Comparison of ENCODE assay signal across 27 cellular contexts in genomic region chr5:151647320-151647861, GRCh38. TPM values are rescaled to one million over a fixed set of nuclear protein-coding genes. Genes with fewer than 3 reads are reported as not detected.
DNase-seq lines count a peak whose midpoint lies in the region; ATAC-seq, FAIRE-seq and TF ChIP-seq lines count a peak whose summit lies in the region.
"Had no signal": no experiment of that assay in that cellular context is flagged by ENCODE, and none has a peak within 500 bp of the region (broad histone marks: within the 10 kb centered on the region; RNA-seq: fewer than 3 reads in every experiment).

No MANE protein-coding gene starts in this region.

- no peak overlapping the region for H3K4me2 ChIP-seq in Karpas-422 (ENCODE audit: low read depth, low read length, poor library complexity, severe bottlenecking)
- H3K4me2 ChIP-seq: A549 had no signal

- H3K36me3 ChIP-seq in bronchial epithelial cell (ENCODE audit: control insufficient read depth, insufficient read depth, low read length) (no peaks in the 10 kb centered on the region), Karpas-422 (ENCODE audit: insufficient read depth, low read length) (no peaks in the 10 kb centered on the region)
- H3K36me3 ChIP-seq: BE2C, WERI-Rb-1 had no signal

- H3K27me3 ChIP-seq in bronchial epithelial cell (ENCODE audit: control insufficient read depth, insufficient read depth, low read length) (no peaks in the 10 kb centered on the region), Karpas-422 (ENCODE audit: low read length) (0 out of 2 replicates have a peak, but pooled peaks cover 2% of the 10 kb centered on the region)
- H3K27me3 ChIP-seq: BE2C, testis had no signal

- no peaks in the 10 kb centered on the region for H4K20me1 ChIP-seq in Karpas-422 (ENCODE audit: insufficient read depth, low read depth, low read length)

- H3K4me1 ChIP-seq in Karpas-422 (ENCODE audit: low read length), result no peaks in the 10 kb centered on the region
- H3K4me1 ChIP-seq: A549, BE2C, testis had no signal

- H3K27me3 Mint-ChIP-seq in activated CD4-positive, alpha-beta T cell treated with anti-CD3 and anti-CD28 coated beads, Interleukin-2, amount 10 ng/mL, durations not matched to agents 24 days and 14 days, result peaks cover 14% of the 10 kb centered on the region
- H3K27me3 Mint-ChIP-seq: activated CD8-positive, alpha-beta T cell treated with anti-CD3 and anti-CD28 coated beads for 36 hours had no signal

- no peak overlapping the region for H3K27ac ChIP-seq in Karpas-422 (ENCODE audit: low read length)
- H3K27ac ChIP-seq: A549, HL-60, testis, WERI-Rb-1 had no signal

- H3K4me3 ChIP-seq in bronchial epithelial cell (ENCODE audit: low read depth, low read length), result no peak overlapping the region
- no peak overlapping the region for H3K4me3 ChIP-seq in Karpas-422 (ENCODE audit: low read length)
- H3K4me3 ChIP-seq: A549, testis had no signal

- FAIRE-seq in bronchial epithelial cell (lab: Jason Lieb, UNC), result no peak
- FAIRE-seq: A549 had no signal

- no peaks in the 10 kb centered on the region for H3K36me3 Mint-ChIP-seq in activated CD4-positive, alpha-beta T cell treated with anti-CD3 and anti-CD28 coated beads, Interleukin-2, amount 10 ng/mL, durations not matched to agents 24 days and 14 days (ENCODE audit: low read depth)
- H3K36me3 Mint-ChIP-seq: activated naive CD4-positive, alpha-beta T cell treated with anti-CD3 and anti-CD28 coated beads, Interleukin-2, amount 10 ng/mL, durations not matched to agents 7 days and 5 days; stimulated activated memory B cell treated with anti-CD40 and anti-IgM and Interleukin-4, amounts not matched to agents 10 μg/mL and 1 μg/mL and 100 μg/mL, for 72 hours had no signal

- H3K27ac Mint-ChIP-seq in activated CD4-positive, alpha-beta T cell treated with anti-CD3 and anti-CD28 coated beads, Interleukin-2, amount 10 ng/mL, durations not matched to agents 24 days and 14 days, result no peak overlapping the region
- H3K27ac Mint-ChIP-seq: activated CD8-positive, alpha-beta T cell treated with anti-CD3 and anti-CD28 coated beads for 36 hours; activated naive CD4-positive, alpha-beta T cell treated with anti-CD3 and anti-CD28 coated beads, Interleukin-2, amount 10 ng/mL, durations not matched to agents 7 days and 5 days; stimulated activated memory B cell treated with anti-CD40 and anti-IgM and Interleukin-4, amounts not matched to agents 10 μg/mL and 1 μg/mL and 100 μg/mL, for 72 hours had no signal

- H3K9me3 Mint-ChIP-seq in activated CD4-positive, alpha-beta T cell treated with anti-CD3 and anti-CD28 coated beads, Interleukin-2, amount 10 ng/mL, durations not matched to agents 24 days and 14 days, result no peaks in the 10 kb centered on the region
- H3K9me3 Mint-ChIP-seq: activated CD8-positive, alpha-beta T cell treated with anti-CD3 and anti-CD28 coated beads for 36 hours; activated naive CD4-positive, alpha-beta T cell treated with anti-CD3 and anti-CD28 coated beads, Interleukin-2, amount 10 ng/mL, durations not matched to agents 7 days and 5 days; central memory CD8-positive, alpha-beta T cell; stimulated activated memory B cell treated with anti-CD40 and anti-IgM and Interleukin-4, amounts not matched to agents 10 μg/mL and 1 μg/mL and 100 μg/mL, for 72 hours had no signal

- ATAC-seq in HG02970 (IDR thresholded peaks at IDR 0.05; ENCODE audit: low FRiP score, unreplicated experiment), result no peak
- no peak for ATAC-seq in HG03045 (IDR thresholded peaks at IDR 0.05; ENCODE audit: unreplicated experiment)
- ATAC-seq: A549; activated CD8-positive, alpha-beta T cell treated with anti-CD3 and anti-CD28 coated beads for 36 hours; stimulated activated memory B cell treated with anti-CD40 and anti-IgM and Interleukin-4, amounts not matched to agents 10 μg/mL and 1 μg/mL and 100 μg/mL, for 72 hours had no signal

- peak; percentile 4 for DNase-seq in activated CD4-positive, alpha-beta T cell treated with anti-CD3 and anti-CD28 coated beads for 48 hours
- no peak for DNase-seq in activated CD4-positive, alpha-beta T cell treated with anti-CD3 and anti-CD28 coated beads, Interleukin-2, amount 10 ng/mL, durations not matched to agents 24 days and 14 days
- peak; percentile 95 for DNase-seq in NOMO-1 treated with DMSO at 0.1 percent for 48 hours (lab: John Stamatoyannopoulos, UW; ENCODE audit: unreplicated experiment)
- peak; percentile 83 for DNase-seq in bronchial epithelial cell (ENCODE audit: low read depth)
- DNase-seq in renal cortical epithelial cell (ENCODE audit: low read depth), result peak; percentile 41
- no peak for DNase-seq in Karpas-422
- DNase-seq: activated CD8-positive, alpha-beta T cell treated with anti-CD3 and anti-CD28 coated beads for 36 hours; activated naive CD4-positive, alpha-beta T cell treated with anti-CD3 and anti-CD28 coated beads, Interleukin-2, amount 10 ng/mL, durations not matched to agents 7 days and 5 days; anterior cingulate cortex; BE2C; glutamatergic neuron; IMR-90; midbrain; MM.1S; NCI-H1930; NCI-H446 treated with DMSO at 0.1 percent for 48 hours; SHP77; testis; WERI-Rb-1 had no signal

- no peak overlapping the region for H2AFZ ChIP-seq in Karpas-422 (ENCODE audit: low read length)

- intact Hi-C loops in activated CD4-positive, alpha-beta T cell treated with anti-CD3 and anti-CD28 coated beads, Interleukin-2, amount 10 ng/mL, durations not matched to agents 24 days and 14 days (cut with micrococcal nuclease), result no loop called here

- no peak overlapping the region for H3K4me3 Mint-ChIP-seq in activated CD4-positive, alpha-beta T cell treated with anti-CD3 and anti-CD28 coated beads, Interleukin-2, amount 10 ng/mL, durations not matched to agents 24 days and 14 days
- H3K4me3 Mint-ChIP-seq: activated CD8-positive, alpha-beta T cell treated with anti-CD3 and anti-CD28 coated beads for 36 hours; activated naive CD4-positive, alpha-beta T cell treated with anti-CD3 and anti-CD28 coated beads, Interleukin-2, amount 10 ng/mL, durations not matched to agents 7 days and 5 days; central memory CD8-positive, alpha-beta T cell; stimulated activated memory B cell treated with anti-CD40 and anti-IgM and Interleukin-4, amounts not matched to agents 10 μg/mL and 1 μg/mL and 100 μg/mL, for 72 hours had no signal

- no peak for TF ChIP-seq CTCF in bronchial epithelial cell (IDR thresholded peaks at IDR 0.05; ENCODE audit: insufficient read depth, low read length, severe bottlenecking)

- no peaks in the 10 kb centered on the region for H3K9me3 ChIP-seq in Karpas-422 (ENCODE audit: low read length)
- H3K9me3 ChIP-seq: A549, BE2C, testis had no signal

- H3K9ac ChIP-seq in Karpas-422 (ENCODE audit: low read length), result no peak overlapping the region

- no peaks in the 10 kb centered on the region for H3K4me1 Mint-ChIP-seq in activated CD4-positive, alpha-beta T cell treated with anti-CD3 and anti-CD28 coated beads, Interleukin-2, amount 10 ng/mL, durations not matched to agents 24 days and 14 days
- H3K4me1 Mint-ChIP-seq: activated naive CD4-positive, alpha-beta T cell treated with anti-CD3 and anti-CD28 coated beads, Interleukin-2, amount 10 ng/mL, durations not matched to agents 7 days and 5 days; central memory CD8-positive, alpha-beta T cell had no signal

- no peaks in the 10 kb centered on the region for H3K79me2 ChIP-seq in Karpas-422 (ENCODE audit: low read length)

- no peaks in the 10 kb centered on the region for H3K9me2 ChIP-seq in Karpas-422 (replicated peaks; ENCODE audit: insufficient read depth, low read length)

RNA-seq across cellular contexts. Expression of gene SPARC, which starts 39.3 kb away (rescaled TPM):
- total RNA-seq in activated CD4-positive, alpha-beta T cell treated with anti-CD3 and anti-CD28 coated beads, Interleukin-2, amount 10 ng/mL, durations not matched to agents 24 days and 14 days, result not detected in 2 replicates
- total RNA-seq in bronchial epithelial cell, result 10.5 and 22.6 TPM in 2 replicates
- 103 and 242 TPM in 2 replicates for total RNA-seq in renal cortical epithelial cell
- total RNA-seq in Karpas-422 (2014; rRNA removed; shearing (Covaris generic); ENCODE audit: low replicate concordance), result 0.54 TPM in 1 of 2 replicates, not detected in the other
- total RNA-seq: activated CD8-positive, alpha-beta T cell treated with anti-CD3 and anti-CD28 coated beads for 36 hours had no signal

RNA-seq across cellular contexts. Expression of gene FAT2, which starts 56.3 kb away (rescaled TPM):
- not detected in 2 replicates for total RNA-seq in activated CD4-positive, alpha-beta T cell treated with anti-CD3 and anti-CD28 coated beads, Interleukin-2, amount 10 ng/mL, durations not matched to agents 24 days and 14 days
- total RNA-seq in bronchial epithelial cell, result 34.2 and 62.6 TPM in 2 replicates
- total RNA-seq in renal cortical epithelial cell, result 0.17 and 0.89 TPM in 2 replicates
- total RNA-seq in Karpas-422 (2014; rRNA removed; shearing (Covaris generic); ENCODE audit: low replicate concordance), result not detected in 2 replicates
- total RNA-seq: activated CD8-positive, alpha-beta T cell treated with anti-CD3 and anti-CD28 coated beads for 36 hours; posterior vena cava; T-helper 1 cell treated with Interleukin-12 subunit alpha and Interleukin-12 subunit beta and Interleukin-4 antibody, amounts not matched to agents 30 ng/mL and 1 ng/mL, for 36 hours had no signal

Comparison
In these comparisons a context has a peak if more than half of its experiments do, and no peak if none do; other contexts are left out.
1. DNase-seq: peak in activated CD4-positive, alpha-beta T cell treated with anti-CD3 and anti-CD28 coated beads for 48 hours (single experiment), NOMO-1 treated with DMSO at 0.1 percent for 48 hours (single experiment), bronchial epithelial cell (single experiment) and renal cortical epithelial cell (single experiment); none in activated CD4-positive, alpha-beta T cell treated with anti-CD3 and anti-CD28 coated beads, Interleukin-2, amount 10 ng/mL, durations not matched to agents 24 days and 14 days (single experiment) and Karpas-422 (single experiment).
2. RNA of gene FAT2, which starts 56.3 kb away (total RNA-seq): 34.2 to 62.6 TPM in bronchial epithelial cell; 0.17 to 0.89 TPM in renal cortical epithelial cell, not detected in activated CD4-positive, alpha-beta T cell treated with anti-CD3 and anti-CD28 coated beads, Interleukin-2, amount 10 ng/mL, durations not matched to agents 24 days and 14 days and not detected in Karpas-422; every median in the first group is over 10 times any median in the second.